Comparison of ENCODE assay signal across 7 cellular contexts in the genomic region with DNA sequence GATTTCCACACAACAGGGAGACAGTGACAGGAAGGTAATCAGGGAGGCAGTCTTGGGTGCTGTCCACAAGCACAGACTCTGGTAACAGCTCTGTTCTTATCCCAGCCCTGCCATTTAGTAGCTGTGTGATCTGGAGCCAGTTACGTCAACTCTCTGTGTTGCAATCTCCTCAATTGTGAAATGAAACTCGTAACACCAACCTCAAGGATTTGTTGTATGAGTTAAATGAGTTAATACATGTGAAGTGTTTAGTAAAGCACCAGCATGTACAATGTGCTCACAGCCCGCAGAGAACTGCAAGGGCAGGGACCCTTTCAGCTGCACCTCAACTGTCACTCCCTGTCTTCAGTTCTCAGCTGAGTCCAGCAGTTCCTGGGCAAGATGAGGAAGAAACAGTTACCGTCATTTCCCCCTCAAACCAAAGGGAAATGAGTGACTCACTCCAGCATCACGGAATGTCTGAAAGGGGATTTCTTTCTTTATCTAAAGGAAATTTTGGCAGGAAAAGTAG. TPM values are rescaled to one million over a fixed set of nuclear protein-coding genes. Genes with fewer than 3 reads are reported as not detected.
DNase-seq lines count a peak whose midpoint lies in the region; ATAC-seq, FAIRE-seq and TF ChIP-seq lines count a peak whose summit lies in the region.

No MANE protein-coding gene starts in this region.

- no peak for ATAC-seq in naive thymus-derived CD8-positive, alpha-beta T cell

- no peaks in the 10 kb centered on the region for H3K9me3 ChIP-seq in HEK293 (ENCODE audit: control insufficient read depth, insufficient read depth, low read depth, low read length)

- H3K27ac Mint-ChIP-seq in naive thymus-derived CD8-positive, alpha-beta T cell = no peak overlapping the region

- H3K4me3 ChIP-seq in HEK293 (ENCODE audit: low read depth, low read length) (no peak overlapping the region), fibroblast of the aortic adventitia (ENCODE audit: low read depth, low read length) (peak overlapping the region; percentile 61), skeletal muscle cell (ENCODE audit: low read depth, low read length) (peak overlapping the region; percentile 25)

- no peak for FAIRE-seq in GM19239 (lab: Jason Lieb, UNC)

- POLR2A ChIA-PET in HEK293 (lab: Yijun Ruan, JAX) = no interaction called here
- POLR2A ChIA-PET in RWPE1 (lab: Yijun Ruan, JAX; ENCODE audit: low non-redundant PET) = no interaction called here
- POLR2A ChIA-PET in naive thymus-derived CD8-positive, alpha-beta T cell (lab: Charles Lee) = no interaction called here

- no peak for TF ChIP-seq CTCF in HEK293 (tag by site-specific recombination; IDR thresholded peaks at IDR 0.05)
- no peak for TF ChIP-seq CTCF in RWPE1 (conservative IDR thresholded peaks at IDR 0.05; ENCODE audit: low read depth)
- TF ChIP-seq CTCF in fibroblast of the aortic adventitia (IDR thresholded peaks at IDR 0.05; ENCODE audit: insufficient read depth, low read length) = no peak

- no peak overlapping the region for H3K27ac ChIP-seq in HEK293 (ENCODE audit: extremely low read depth, low read depth, low read length)
- H3K27ac ChIP-seq in RWPE1 = peak overlapping the region; percentile 77

- peaks cover 0 to 9% (median 2%) of the 10 kb centered on the region in 9 donors for H3K9me3 Mint-ChIP-seq in naive thymus-derived CD8-positive, alpha-beta T cell

- CTCF ChIA-PET in HEK293 (lab: Yijun Ruan, JAX) = interaction anchor here (0.6 kb wide), 1 partner anchor 20 kb away, joined by 3 read pairs; no protein-coding TSS in a partner anchor
- CTCF ChIA-PET in RWPE1 (lab: Yijun Ruan, JAX) = no interaction called here

- peaks cover 0 to 3% (median 0%) of the 10 kb centered on the region in 5 donors for H3K27me3 Mint-ChIP-seq in naive thymus-derived CD8-positive, alpha-beta T cell

- H3K4me1 Mint-ChIP-seq in naive thymus-derived CD8-positive, alpha-beta T cell = no peaks in the 10 kb centered on the region

- H3K4me1 ChIP-seq in HEK293 (ENCODE audit: control insufficient read depth, insufficient read depth, low read length) = no peaks in the 10 kb centered on the region

- no peak overlapping the region for H3K4me3 Mint-ChIP-seq in naive thymus-derived CD8-positive, alpha-beta T cell

- H3K36me3 Mint-ChIP-seq in naive thymus-derived CD8-positive, alpha-beta T cell = no peaks in the 10 kb centered on the region

- H3K36me3 ChIP-seq in HEK293 (ENCODE audit: control insufficient read depth in 2 of 2, insufficient read depth in 1 of 2, low read length in 2 of 2) = no peaks in the 10 kb centered on the region

- peak; percentile 64 for DNase-seq in RWPE1 (ENCODE audit: low spot score)
- DNase-seq in fibroblast of the aortic adventitia (ENCODE audit: low read depth) = peak; percentile 99
- DNase-seq in skeletal muscle cell (ENCODE audit: low read depth) = peak; percentile 95
- no peak for DNase-seq in RPMI8226
- no peak for DNase-seq in naive thymus-derived CD8-positive, alpha-beta T cell
- no peak for DNase-seq in GM19239 (ENCODE audit: insufficient read length, low spot score)

TF ChIP-seq in HEK293, 187 proteins besides CTCF, POLR2A, EP300 and RAD21:
- 0 out of 2 replicates have a peak, but pooled peaks have one; percentile 12 for TF ChIP-seq REST (tag by site-specific recombination; IDR thresholded peaks at IDR 0.05)
- TF ChIP-seq ZNF560 (tag by site-specific recombination; IDR thresholded peaks at IDR 0.05; ENCODE audit: borderline replicate concordance) = no peak
- no peak for TF ChIP-seq ZFP37 (tag by site-specific recombination; IDR thresholded peaks at IDR 0.05)
- TF ChIP-seq ZNF585B (tag by site-specific recombination; IDR thresholded peaks at IDR 0.05) = no peak
- no peak for TF ChIP-seq ZXDB (tag by site-specific recombination; IDR thresholded peaks at IDR 0.05)
- no peak for TF ChIP-seq BCL11B (tag by site-specific recombination; IDR thresholded peaks at IDR 0.05; ENCODE audit: low read depth)
- TF ChIP-seq ZNF223 (tag by site-specific recombination; IDR thresholded peaks at IDR 0.05) = no peak
- TF ChIP-seq ZBTB1 (tag by site-specific recombination; IDR thresholded peaks at IDR 0.05) = no peak

RNA-seq across cellular contexts. Expression of gene MB21D2, which starts 39.8 kb away (rescaled TPM):
- 5.6 and 6.7 TPM in 2 replicates for total RNA-seq in fibroblast of the aortic adventitia (ENCODE audit: low replicate concordance)
- 1 to 10 TPM; 1.0 to 1.4 TPM for total RNA-seq in naive thymus-derived CD8-positive, alpha-beta T cell
- polyA plus RNA-seq in naive thymus-derived CD8-positive, alpha-beta T cell = 1 to 10 TPM in 2 of 3 donors, under 1 TPM in 1; 0.38 to 3.1 (median 2.4) TPM

Comparison
In these comparisons a context has a peak if more than half of its experiments do, and no peak if none do; other contexts are left out.
1. DNase-seq: peak in RWPE1 (single experiment), fibroblast of the aortic adventitia (single experiment) and skeletal muscle cell (single experiment); none in RPMI8226 (single experiment), naive thymus-derived CD8-positive, alpha-beta T cell (0 of 10) and GM19239 (single experiment).